10 cellular contexts compared by ENCODE assay signal in the genomic region with DNA sequence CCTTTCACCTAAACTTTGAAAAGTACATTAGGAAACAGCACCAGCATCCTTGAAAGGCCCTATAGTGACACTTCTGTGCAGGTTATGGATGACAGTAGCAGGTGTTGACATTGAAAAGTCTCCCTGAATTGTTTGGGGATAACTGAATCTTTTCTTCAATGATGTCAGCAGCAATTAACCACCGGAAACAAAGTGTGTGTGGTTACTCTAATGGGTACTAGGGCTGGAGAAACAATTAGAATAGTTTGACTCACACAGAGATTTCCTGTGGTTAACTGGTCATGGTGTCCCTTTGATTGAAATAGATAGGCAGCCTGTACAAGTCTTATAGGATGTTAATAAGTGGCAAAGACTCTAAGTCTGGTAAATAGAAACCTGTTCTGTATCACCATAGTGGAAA.
DNase-seq lines count a peak whose midpoint lies in the region; ATAC-seq, FAIRE-seq and TF ChIP-seq lines count a peak whose summit lies in the region.
"Had no signal": no experiment of that assay in that cellular context is flagged by ENCODE, and none has a peak within 500 bp of the region (broad histone marks: within the 10 kb centered on the region; RNA-seq: fewer than 3 reads in every experiment).

No MANE protein-coding gene starts in this region.

- ATAC-seq in activated naive CD8-positive, alpha-beta T cell treated with anti-CD3 and anti-CD28 coated beads, Interleukin-2, amount 10 ng/mL, durations not matched to agents 7 days and 5 days (ENCODE audit: low read depth) = peak; percentile 67
- ATAC-seq in HG03060 (IDR thresholded peaks at IDR 0.05; ENCODE audit: low read depth, unreplicated experiment) = peak; percentile 99
- peak; percentile 96 for ATAC-seq in stimulated activated naive CD8-positive, alpha-beta T cell treated with anti-CD3 and anti-CD28 coated beads, Interleukin-15, amount 100 ng/mL, for 72 hours

- TF ChIP-seq CTCF in coronary artery (IDR thresholded peaks at IDR 0.05) = no peak
- TF ChIP-seq CTCF in tibial artery (IDR thresholded peaks at IDR 0.05) = no peak

- no peaks in the 10 kb centered on the region for H3K4me1 ChIP-seq in trophoblast cell (ENCODE audit: control insufficient read depth in 1 of 2, insufficient read depth in 2 of 2, low read length in 2 of 2)
- H3K4me1 ChIP-seq in tibial artery = no peaks in the 10 kb centered on the region

- H3K36me3 ChIP-seq in trophoblast cell (ENCODE audit: control insufficient read depth in 1 of 2, insufficient read depth in 2 of 2, low read length in 2 of 2) (no peaks in the 10 kb centered on the region), tibial artery (no peaks in the 10 kb centered on the region)

- no peak for DNase-seq in activated naive CD8-positive, alpha-beta T cell treated with anti-CD3 and anti-CD28 coated beads, Interleukin-2, amount 10 ng/mL, durations not matched to agents 7 days and 5 days
- DNase-seq in activated naive CD8-positive, alpha-beta T cell treated with anti-CD3 and anti-CD28 coated beads for 36 hours = no peak
- DNase-seq in RCC 7860 (ENCODE audit: low spot score) = peak; percentile 79
- DNase-seq in stimulated activated naive CD8-positive, alpha-beta T cell treated with anti-CD3 and anti-CD28 coated beads, Interleukin-15, amount 100 ng/mL, for 72 hours = no peak
- no peak for DNase-seq in trophoblast cell
- DNase-seq in coronary artery (ENCODE audit: low spot score) = no peak
- no peak for DNase-seq in tibial artery
- DNase-seq: AML-193, NCI-H2227 treated with DMSO at 0.1 percent for 48 hours had no signal

- H2BK120ac ChIP-seq in trophoblast cell (ENCODE audit: insufficient read depth, low read length, poor library complexity) = no peak overlapping the region

- POLR2A ChIA-PET in activated naive CD8-positive, alpha-beta T cell treated with anti-CD3 and anti-CD28 coated beads, Interleukin-2, amount 10 ng/mL, durations not matched to agents 7 days and 5 days (lab: Charles Lee) = no interaction called here

- H3K23ac ChIP-seq in trophoblast cell (ENCODE audit: low read length) = no peak overlapping the region

- H2BK5ac ChIP-seq in trophoblast cell (ENCODE audit: low read depth, low read length, poor library complexity) = no peak overlapping the region

- no peak overlapping the region for H2AFZ ChIP-seq in trophoblast cell (ENCODE audit: insufficient read depth, low read length, poor library complexity)

- no peak overlapping the region for H4K91ac ChIP-seq in trophoblast cell (ENCODE audit: low read depth, low read length)

- H3K9me3 ChIP-seq in trophoblast cell (ENCODE audit: insufficient read depth, low read depth, low read length) (no peaks in the 10 kb centered on the region), tibial artery (no peaks in the 10 kb centered on the region)

- no peak overlapping the region for H3K9ac ChIP-seq in trophoblast cell (ENCODE audit: low read length)

- H3K27me3 Mint-ChIP-seq in activated naive CD8-positive, alpha-beta T cell treated with anti-CD3 and anti-CD28 coated beads, Interleukin-2, amount 10 ng/mL, durations not matched to agents 7 days and 5 days = peaks cover 3% of the 10 kb centered on the region
- no peaks in the 10 kb centered on the region for H3K27me3 Mint-ChIP-seq in activated naive CD8-positive, alpha-beta T cell treated with anti-CD3 and anti-CD28 coated beads for 36 hours
- no peaks in the 10 kb centered on the region for H3K27me3 Mint-ChIP-seq in stimulated activated naive CD8-positive, alpha-beta T cell treated with anti-CD3 and anti-CD28 coated beads, Interleukin-15, amount 100 ng/mL, for 72 hours

- H3K4me1 Mint-ChIP-seq in activated naive CD8-positive, alpha-beta T cell treated with anti-CD3 and anti-CD28 coated beads, Interleukin-2, amount 10 ng/mL, durations not matched to agents 7 days and 5 days = peaks cover 6% of the 10 kb centered on the region
- no peaks in the 10 kb centered on the region for H3K4me1 Mint-ChIP-seq in activated naive CD8-positive, alpha-beta T cell treated with anti-CD3 and anti-CD28 coated beads for 36 hours
- H3K4me1 Mint-ChIP-seq in stimulated activated naive CD8-positive, alpha-beta T cell treated with anti-CD3 and anti-CD28 coated beads, Interleukin-15, amount 100 ng/mL, for 72 hours = no peaks in the 10 kb centered on the region

- no peak overlapping the region for H3K4ac ChIP-seq in trophoblast cell (ENCODE audit: low read depth, low read length)

- H3K18ac ChIP-seq in trophoblast cell (ENCODE audit: low read length) = no peak overlapping the region

- no peak overlapping the region for H3K14ac ChIP-seq in trophoblast cell (ENCODE audit: low read length)

- H3K4me3 ChIP-seq in trophoblast cell (ENCODE audit: low read depth, low read length) (no peak overlapping the region), coronary artery (no peak overlapping the region), tibial artery (no peak overlapping the region)

- no peaks in the 10 kb centered on the region for H3K79me2 ChIP-seq in trophoblast cell (ENCODE audit: control insufficient read depth, insufficient read depth, low read length, poor library complexity)

- no peak overlapping the region for H3K4me3 Mint-ChIP-seq in activated naive CD8-positive, alpha-beta T cell treated with anti-CD3 and anti-CD28 coated beads, Interleukin-2, amount 10 ng/mL, durations not matched to agents 7 days and 5 days
- no peak overlapping the region for H3K4me3 Mint-ChIP-seq in activated naive CD8-positive, alpha-beta T cell treated with anti-CD3 and anti-CD28 coated beads for 36 hours
- no peak overlapping the region for H3K4me3 Mint-ChIP-seq in stimulated activated naive CD8-positive, alpha-beta T cell treated with anti-CD3 and anti-CD28 coated beads, Interleukin-15, amount 100 ng/mL, for 72 hours

- no peak overlapping the region for H4K12ac ChIP-seq in trophoblast cell (ENCODE audit: low read depth, low read length)

- no peak overlapping the region for H2BK12ac ChIP-seq in trophoblast cell (ENCODE audit: low read length)

- no peak overlapping the region for H3K4me2 ChIP-seq in trophoblast cell (ENCODE audit: low read length)

- H3K27me3 ChIP-seq in trophoblast cell (ENCODE audit: insufficient read depth, low read length) = no peaks in the 10 kb centered on the region
- no peaks in the 10 kb centered on the region for H3K27me3 ChIP-seq in tibial artery

- H4K8ac ChIP-seq in trophoblast cell (ENCODE audit: low read depth, low read length) = no peak overlapping the region

- H3K9me3 Mint-ChIP-seq in activated naive CD8-positive, alpha-beta T cell treated with anti-CD3 and anti-CD28 coated beads, Interleukin-2, amount 10 ng/mL, durations not matched to agents 7 days and 5 days = peaks cover 2% of the 10 kb centered on the region
- peaks cover 2% of the 10 kb centered on the region for H3K9me3 Mint-ChIP-seq in activated naive CD8-positive, alpha-beta T cell treated with anti-CD3 and anti-CD28 coated beads for 36 hours
- peaks cover 12 to 15% of the 10 kb centered on the region in 2 donors for H3K9me3 Mint-ChIP-seq in stimulated activated naive CD8-positive, alpha-beta T cell treated with anti-CD3 and anti-CD28 coated beads, Interleukin-15, amount 100 ng/mL, for 72 hours

- FAIRE-seq in RCC 7860 (lab: Jason Lieb, UNC) = peak; percentile 85

- no peak overlapping the region for H3K27ac Mint-ChIP-seq in activated naive CD8-positive, alpha-beta T cell treated with anti-CD3 and anti-CD28 coated beads, Interleukin-2, amount 10 ng/mL, durations not matched to agents 7 days and 5 days
- H3K27ac Mint-ChIP-seq in activated naive CD8-positive, alpha-beta T cell treated with anti-CD3 and anti-CD28 coated beads for 36 hours = no peak overlapping the region
- H3K27ac Mint-ChIP-seq in stimulated activated naive CD8-positive, alpha-beta T cell treated with anti-CD3 and anti-CD28 coated beads, Interleukin-15, amount 100 ng/mL, for 72 hours = no peak overlapping the region

- intact Hi-C loops in tibial artery (cut with DNase I; ENCODE audit: low total_unique reads) = no loop called here

- peaks cover 1% of the 10 kb centered on the region for H3K36me3 Mint-ChIP-seq in activated naive CD8-positive, alpha-beta T cell treated with anti-CD3 and anti-CD28 coated beads, Interleukin-2, amount 10 ng/mL, durations not matched to agents 7 days and 5 days
- H3K36me3 Mint-ChIP-seq in activated naive CD8-positive, alpha-beta T cell treated with anti-CD3 and anti-CD28 coated beads for 36 hours = no peaks in the 10 kb centered on the region

- H3K79me1 ChIP-seq in trophoblast cell (ENCODE audit: low read length) = no peaks in the 10 kb centered on the region

- no peak overlapping the region for H3K27ac ChIP-seq in trophoblast cell (ENCODE audit: low read depth, low read length)
- no peak overlapping the region for H3K27ac ChIP-seq in coronary artery
- no peak overlapping the region for H3K27ac ChIP-seq in tibial artery

- WGBS in trophoblast cell (ENCODE audit: extremely low coverage, insufficient coverage, insufficient read length) = no CpG with 5 or more reads among the region's 1 CpG

- no peak overlapping the region for H2AK5ac ChIP-seq in trophoblast cell (ENCODE audit: low read length)
